ENCODE assay signal across 25 cellular contexts in genomic region chr10:126844406-126844805, GRCh38.
DNase-seq lines count a peak whose midpoint lies in the region; ATAC-seq and TF ChIP-seq lines count a peak whose summit lies in the region.
"Had no signal": no experiment of that assay in that cellular context is flagged by ENCODE, and none has a peak within 500 bp of the region (broad histone marks: within the 10 kb centered on the region; RNA-seq: fewer than 3 reads in every experiment).

No MANE protein-coding gene starts in this region.

- TF ChIP-seq CTCF in AG10803 (conservative IDR thresholded peaks at IDR 0.05; ENCODE audit: low read length) (no peak), choroid plexus epithelial cell (conservative IDR thresholded peaks at IDR 0.05; ENCODE audit: low read depth, low read length) (no peak), mesothelial cell of epicardium (IDR thresholded peaks at IDR 0.05; ENCODE audit: unreplicated experiment) (no peak), SK-N-SH (IDR thresholded peaks at IDR 0.05) (no peak)

- peak; percentile 12 for DNase-seq in AG10803 (ENCODE audit: low read depth)
- peak; percentile 69 for DNase-seq in HT1080 (ENCODE audit: low read depth)
- DNase-seq in choroid plexus epithelial cell (ENCODE audit: low read depth): peak; percentile 21
- DNase-seq in kidney tubule cell (ENCODE audit: low spot score): peak; percentile 90
- DNase-seq in mesothelial cell of epicardium (ENCODE audit: low spot score in 2 of 2, unreplicated experiment in 2 of 2): no peak
- no peak for DNase-seq in DMS 273 (lab: John Stamatoyannopoulos, UW; ENCODE audit: unreplicated experiment)
- DNase-seq in SK-N-SH: no peak
- DNase-seq: activated CD4-positive, alpha-beta T cell treated with anti-CD3 and anti-CD28 coated beads, Interleukin-2, amount 50 U/mL, for 48 hours; activated naive CD4-positive, alpha-beta T cell treated with anti-CD3 and anti-CD28 coated beads, Interleukin-2, amount 10 ng/mL, durations not matched to agents 7 days and 5 days; cortex of kidney; DMS79 treated with DMSO at 0.1 percent for 48 hours; erythroblast; NCI-H1930; NCI-H524; Right ventricle myocardium superior; T-helper 1 cell; WERI-Rb-1 had no signal

- H3K27me3 Mint-ChIP-seq in mesothelial cell of epicardium (ENCODE audit: low read depth): no peaks in the 10 kb centered on the region
- H3K27me3 Mint-ChIP-seq: activated naive CD4-positive, alpha-beta T cell treated with anti-CD3 and anti-CD28 coated beads, Interleukin-2, amount 10 ng/mL, durations not matched to agents 7 days and 5 days had no signal

- no peak overlapping the region for H3K27ac Mint-ChIP-seq in mesothelial cell of epicardium
- H3K27ac Mint-ChIP-seq: activated naive CD4-positive, alpha-beta T cell treated with anti-CD3 and anti-CD28 coated beads, Interleukin-2, amount 10 ng/mL, durations not matched to agents 7 days and 5 days; nephron; progenitor cell of endocrine pancreas had no signal

- no peaks in the 10 kb centered on the region for H3K9me3 ChIP-seq in SK-N-SH
- H3K9me3 ChIP-seq: ascending aorta, suprapubic skin had no signal

- no peaks in the 10 kb centered on the region for H3F3A ChIP-seq in SK-N-SH (replicated peaks; ENCODE audit: insufficient read depth)

- H3K9ac ChIP-seq in SK-N-SH: no peak overlapping the region

- no peak for TF ChIP-seq RAD21 in SK-N-SH (IDR thresholded peaks at IDR 0.05; ENCODE audit: low read length)

- H3K27me3 ChIP-seq in SK-N-SH (ENCODE audit: insufficient read depth): peaks cover 9% of the 10 kb centered on the region; the same call in 1 of the 2 replicates
- H3K27me3 ChIP-seq: ascending aorta, suprapubic skin had no signal

- H3K27ac ChIP-seq in SK-N-SH (ENCODE audit: low read depth in 2 of 2, low read length in 1 of 2): no peak overlapping the region
- H3K27ac ChIP-seq: ascending aorta, C4-2B, suprapubic skin, WERI-Rb-1 had no signal

- no peaks in the 10 kb centered on the region for H3K9me3 Mint-ChIP-seq in mesothelial cell of epicardium
- H3K9me3 Mint-ChIP-seq: activated naive CD4-positive, alpha-beta T cell treated with anti-CD3 and anti-CD28 coated beads, Interleukin-2, amount 10 ng/mL, durations not matched to agents 7 days and 5 days; nephron had no signal

- no peak for ATAC-seq in GM18861 (IDR thresholded peaks at IDR 0.05; ENCODE audit: unreplicated experiment)
- ATAC-seq: K562 had no signal

- no peak overlapping the region for H3K4me3 Mint-ChIP-seq in mesothelial cell of epicardium
- H3K4me3 Mint-ChIP-seq: activated naive CD4-positive, alpha-beta T cell treated with anti-CD3 and anti-CD28 coated beads, Interleukin-2, amount 10 ng/mL, durations not matched to agents 7 days and 5 days; nephron had no signal

- POLR2A ChIA-PET in SK-N-SH (lab: Yijun Ruan, JAX): no interaction called here

- H3K4me3 ChIP-seq in AG10803 (ENCODE audit: low read length): no peak overlapping the region
- no peak overlapping the region for H3K4me3 ChIP-seq in choroid plexus epithelial cell (ENCODE audit: low read depth, low read length)
- no peak overlapping the region for H3K4me3 ChIP-seq in SK-N-SH (ENCODE audit: low read depth in 2 of 2, low read length in 1 of 2)
- H3K4me3 ChIP-seq: ascending aorta, K562, lung, suprapubic skin had no signal

- H3K36me3 ChIP-seq in SK-N-SH (replicated peaks in 1 of 2; ENCODE audit: control insufficient read depth in 1 of 2, insufficient read depth in 2 of 2, low read length in 1 of 2): no peaks in the 10 kb centered on the region
- H3K36me3 ChIP-seq: ascending aorta, suprapubic skin, WERI-Rb-1 had no signal

- no peaks in the 10 kb centered on the region for H3K4me1 ChIP-seq in SK-N-SH (ENCODE audit: control insufficient read depth in 1 of 2, insufficient read depth in 2 of 2, low read depth in 1 of 2, low read length in 1 of 2)
- H3K4me1 ChIP-seq: ascending aorta had no signal

- H3K9me2 ChIP-seq in SK-N-SH: no peaks in the 10 kb centered on the region

- H4K20me1 ChIP-seq in SK-N-SH (ENCODE audit: insufficient read depth): no peaks in the 10 kb centered on the region

- H3K4me2 ChIP-seq in SK-N-SH: no peak overlapping the region

- H2AFZ ChIP-seq in SK-N-SH (ENCODE audit: low read depth): no peak overlapping the region

- no peak for TF ChIP-seq EP300 in SK-N-SH (IDR thresholded peaks at IDR 0.05; ENCODE audit: borderline replicate concordance in 1 of 2, low read depth in 1 of 2, low read length in 1 of 2)

- CTCF ChIA-PET in SK-N-SH (lab: Yijun Ruan, JAX): no interaction called here

- 20% methylated on average over 3 of the region's 6 CpGs for WGBS in SK-N-SH (ENCODE audit: low lambda C conversion rate)

- H3K4me1 Mint-ChIP-seq in mesothelial cell of epicardium: no peaks in the 10 kb centered on the region
- H3K4me1 Mint-ChIP-seq: activated naive CD4-positive, alpha-beta T cell treated with anti-CD3 and anti-CD28 coated beads, Interleukin-2, amount 10 ng/mL, durations not matched to agents 7 days and 5 days; nephron had no signal

- H3K36me3 Mint-ChIP-seq in mesothelial cell of epicardium: no peaks in the 10 kb centered on the region
- H3K36me3 Mint-ChIP-seq: activated naive CD4-positive, alpha-beta T cell treated with anti-CD3 and anti-CD28 coated beads, Interleukin-2, amount 10 ng/mL, durations not matched to agents 7 days and 5 days had no signal

- H3K79me2 ChIP-seq in SK-N-SH (ENCODE audit: insufficient read depth): no peaks in the 10 kb centered on the region

TF ChIP-seq in SK-N-SH, 30 proteins besides CTCF, POLR2A, EP300 and RAD21:
- no peak for TF ChIP-seq YY1 (IDR thresholded peaks at IDR 0.05; ENCODE audit: low read depth)
- TF ChIP-seq NRF1 (IDR thresholded peaks at IDR 0.05; ENCODE audit: low read depth, low read length): no peak
- TF ChIP-seq FOSL2 (IDR thresholded peaks at IDR 0.05; ENCODE audit: borderline replicate concordance, low read depth): no peak
- no peak for TF ChIP-seq RXRA (IDR thresholded peaks at IDR 0.05; ENCODE audit: borderline replicate concordance, low read depth)
- no peak for TF ChIP-seq EZH2phosphoT487 (IDR thresholded peaks at IDR 0.05; ENCODE audit: borderline replicate concordance, low read depth)
- no peak for TF ChIP-seq MXI1 (IDR thresholded peaks at IDR 0.05; ENCODE audit: low read depth, low read length)
- no peak for TF ChIP-seq FOXM1 (IDR thresholded peaks at IDR 0.05; ENCODE audit: low read depth)
- TF ChIP-seq POLR2AphosphoS5 (IDR thresholded peaks at IDR 0.05; ENCODE audit: low read depth, low read length): no peak
- TF ChIP-seq TAF1 (IDR thresholded peaks at IDR 0.05; ENCODE audit: borderline replicate concordance, low read depth, low read length): no peak
- no peak for TF ChIP-seq PBX3 (IDR thresholded peaks at IDR 0.05)

Comparison
In these comparisons a context has a peak if more than half of its experiments do, and no peak if none do; other contexts are left out.
1. DNase-seq: peak in AG10803 (single experiment), HT1080 (single experiment), choroid plexus epithelial cell (single experiment) and kidney tubule cell (single experiment); none in mesothelial cell of epicardium (0 of 2), DMS 273 (single experiment) and SK-N-SH (single experiment).